8 cellular contexts compared by ENCODE assay signal in genomic region chr19:38617764-38618589, GRCh38. TPM values are rescaled to one million over a fixed set of nuclear protein-coding genes. Genes with fewer than 3 reads are reported as not detected.
DNase-seq lines count a peak whose midpoint lies in the region; ATAC-seq, FAIRE-seq and TF ChIP-seq lines count a peak whose summit lies in the region.

Gene MAP4K1, minus strand, starts transcription at chr19:38617953. Its CDS starts 58 bp downstream, at chr19:38617895.

- H3K36me3 ChIP-seq in pancreas, result peaks cover 0 to 15% (median 0%) of the 10 kb centered on the region in 3 donors
- H3K36me3 ChIP-seq in upper lobe of left lung, result peaks cover 4 to 26% (median 25%) of the 10 kb centered on the region in 4 donors

- DNase-seq in NCI-H69 (lab: John Stamatoyannopoulos, UW), result peak; percentile 75
- peak; percentile 66 for DNase-seq in activated T-cell treated with anti-CD3 and anti-CD28 coated beads, Interleukin-2, amount 50 U/mL, for 1 hour
- no peak for DNase-seq in fibroblast of pulmonary artery (ENCODE audit: low read depth)
- peak in 4 of 6 donors; percentile 32 to 49 (median 36) for DNase-seq in pancreas
- DNase-seq in upper lobe of left lung, result peak; percentile 37 to 86
- no peak for DNase-seq in NCI-H446 treated with DMSO at 0.1 percent for 48 hours (lab: John Stamatoyannopoulos, UW)

- no peak for TF ChIP-seq EP300 in upper lobe of left lung (IDR thresholded peaks at IDR 0.05)

- no peak for TF ChIP-seq POLR2A in upper lobe of left lung (IDR thresholded peaks at IDR 0.05)

- TF ChIP-seq CTCF in fibroblast of pulmonary artery (IDR thresholded peaks at IDR 0.05; ENCODE audit: low read length, missing control alignments) (no peak), pancreas (IDR thresholded peaks at IDR 0.05) (no peak), upper lobe of left lung (IDR thresholded peaks at IDR 0.05) (no peak)

- H3K9me3 ChIP-seq in pancreas (no peaks in the 10 kb centered on the region), upper lobe of left lung (no peaks in the 10 kb centered on the region)

- ATAC-seq in GM18517 (IDR thresholded peaks at IDR 0.05; ENCODE audit: unreplicated experiment) (peak; percentile 50), HG02870 (IDR thresholded peaks at IDR 0.05; ENCODE audit: unreplicated experiment) (peak; percentile 43), pancreas (peak; percentile 18 to 33 (median 20)), upper lobe of left lung (ENCODE audit: low FRiP score in 2 of 2) (peak; percentile 6 to 11)

- WGBS in pancreas, 2 donors, result 43 to 45% methylated on average over 27 to 28 of the region's 28 CpGs
- 13 to 29% methylated on average over 6 to 25 of the region's 28 CpGs for WGBS in upper lobe of left lung, 2 donors

- H3K27me3 ChIP-seq in pancreas (no peaks in the 10 kb centered on the region), upper lobe of left lung (no peaks in the 10 kb centered on the region)

- intact Hi-C loops in pancreas (cut with DNase I), result loop anchor here in 2 of 3 donors (10.0 kb wide), 2 partner anchors 103 to 213 kb away; partner anchors contain the start of gene FAM98C (in 1 of the 2)

- no peak for FAIRE-seq in pancreas (lab: Jason Lieb, UNC)

- peak within 1 kb of the TSS; percentile 27 to 60 (median 44) for H3K27ac ChIP-seq in pancreas
- peak within 1 kb of the TSS; percentile 79 to 94 (median 86) for H3K27ac ChIP-seq in upper lobe of left lung

- H3K4me1 ChIP-seq in pancreas, result peaks cover 6 to 10% (median 7%) of the 10 kb centered on the region in 3 donors
- H3K4me1 ChIP-seq in upper lobe of left lung, result peaks cover 14 to 24% (median 16%) of the 10 kb centered on the region in 4 donors

- H3K4me3 ChIP-seq in fibroblast of pulmonary artery (replicated peaks; ENCODE audit: low read depth, low read length) (peak within 1 kb of the TSS; percentile 67), pancreas (peak within 1 kb of the TSS; percentile 53 to 94 (median 66)), upper lobe of left lung (peak within 1 kb of the TSS; percentile 38 to 94 (median 85))

RNA-seq across cellular contexts. Expression of gene MAP4K1, which starts in this region (rescaled TPM):
- 1 to 10 TPM in 5 of 6 donors, under 1 TPM in 1; 0.79 to 3.8 (median 2.6) TPM for total RNA-seq in pancreas
- polyA plus RNA-seq in pancreas, result 10 to 100 TPM in 1 of 2 donors, 1 to 10 TPM in 1; 2.6 to 43.4 TPM
- 10 to 100 TPM in 3 of 6 donors, 1 to 10 TPM in 3; 6.2 to 28.3 (median 9.9) TPM for total RNA-seq in upper lobe of left lung

Comparison
In these comparisons a context has a peak if more than half of its experiments do, and no peak if none do; other contexts are left out.
1. DNase-seq: peak in NCI-H69 (single experiment), activated T-cell treated with anti-CD3 and anti-CD28 coated beads, Interleukin-2, amount 50 U/mL, for 1 hour (single experiment), pancreas (4 of 6) and upper lobe of left lung (2 of 2); none in fibroblast of pulmonary artery (single experiment) and NCI-H446 treated with DMSO at 0.1 percent for 48 hours (single experiment).
2. Peak in every context shown above with its lines, with median percentiles within 50 percentile points of each other: ATAC-seq and H3K4me3 ChIP-seq.